28 cellular contexts compared by ENCODE assay signal in genomic region chr11:117902001-117902855, GRCh38. TPM values are rescaled to one million over a fixed set of nuclear protein-coding genes. Genes with fewer than 3 reads are reported as not detected.
DNase-seq lines count a peak whose midpoint lies in the region; ATAC-seq, FAIRE-seq and TF ChIP-seq lines count a peak whose summit lies in the region.
"Had no signal": no experiment of that assay in that cellular context is flagged by ENCODE, and none has a peak within 500 bp of the region (broad histone marks: within the 10 kb centered on the region; RNA-seq: fewer than 3 reads in every experiment).

No MANE protein-coding gene starts in this region.

- CTCF ChIA-PET in Calu3 (lab: Charles Lee), result no interaction called here

- no peak overlapping the region for H3K23ac ChIP-seq in mesendoderm (ENCODE audit: low read length)

- peak; percentile 11 for DNase-seq in activated T-cell treated with anti-CD3 and anti-CD28 coated beads, Interleukin-2, amount 50 U/mL, for 24 hours
- DNase-seq in activated T-cell treated with anti-CD3 and anti-CD28 coated beads, Interleukin-2, amount 50 U/mL, for 4 hours, result no peak
- DNase-seq in RWPE2 (ENCODE audit: low spot score), result peak; percentile 15
- peak; percentile 64 for DNase-seq in mesenteric fat pad (ENCODE audit: low spot score)
- peak; percentile 58 for DNase-seq in posterior vena cava (ENCODE audit: low spot score)
- DNase-seq in Calu3, result no peak
- DNase-seq in GM19239 (ENCODE audit: insufficient read length, low spot score), result no peak
- DNase-seq in mesendoderm, result no peak
- DNase-seq: 8988T; ACHN; CD4-positive, CD25-positive, alpha-beta regulatory T cell; GM23248; H7; Karpas-422; NCI-H1105 treated with DMSO at 0.1 percent for 48 hours; NCI-H146; NCI-H1930; NCI-H2107; NCI-H446; NCI-H524 treated with DMSO at 0.1 percent for 48 hours; NCI-H774 had no signal

- H3K9me3 ChIP-seq in RWPE2 (ENCODE audit: severe bottlenecking), result no peaks in the 10 kb centered on the region

- no peak overlapping the region for H3K4me3 Mint-ChIP-seq in activated T-cell treated with anti-CD3 and anti-CD28 coated beads, Interleukin-2, amount 50 U/mL, for 24 hours
- H3K4me3 Mint-ChIP-seq in activated T-cell treated with anti-CD3 and anti-CD28 coated beads, Interleukin-2, amount 50 U/mL, for 4 hours, result no peak overlapping the region
- H3K4me3 Mint-ChIP-seq in Calu3 (ENCODE audit: low read depth, unreplicated experiment), result no peak overlapping the region
- H3K4me3 Mint-ChIP-seq: CD4-positive, CD25-positive, alpha-beta regulatory T cell had no signal

- WGBS in mesendoderm (ENCODE audit: extremely low coverage, insufficient coverage, low lambda C conversion rate), result no CpG with 5 or more reads among the region's 13 CpGs

- intact Hi-C loops in posterior vena cava (cut with DNase I), result loop anchor here in 1 of 2 donors (5.0 kb wide), 1 partner anchor 60 kb away; no protein-coding TSS in a partner anchor
- intact Hi-C loops in Calu3 (cut with micrococcal nuclease; ENCODE audit: unreplicated experiment), result no loop called here

- no peaks in the 10 kb centered on the region for H3K27me3 Mint-ChIP-seq in activated T-cell treated with anti-CD3 and anti-CD28 coated beads, Interleukin-2, amount 50 U/mL, for 24 hours
- peaks cover 2% of the 10 kb centered on the region for H3K27me3 Mint-ChIP-seq in activated T-cell treated with anti-CD3 and anti-CD28 coated beads, Interleukin-2, amount 50 U/mL, for 4 hours (ENCODE audit: low read depth)
- H3K27me3 Mint-ChIP-seq in Calu3 (ENCODE audit: unreplicated experiment), result peaks cover 27% of the 10 kb centered on the region

- H3K4me1 ChIP-seq in RWPE2 (ENCODE audit: insufficient read depth, poor library complexity, severe bottlenecking) (peaks cover 3% of the 10 kb centered on the region), mesendoderm (ENCODE audit: control insufficient read depth, low read depth, low read length) (no peaks in the 10 kb centered on the region)

- H3K79me2 ChIP-seq in mesendoderm (ENCODE audit: control insufficient read depth, insufficient read depth, low read length), result no peaks in the 10 kb centered on the region

- H2BK120ac ChIP-seq in mesendoderm (ENCODE audit: low read depth, low read length), result no peak overlapping the region

- H3K4me2 ChIP-seq in mesendoderm (ENCODE audit: low read length), result no peak overlapping the region

- H3K27me3 ChIP-seq in RWPE2 (ENCODE audit: insufficient read depth, poor library complexity, severe bottlenecking) (no peaks in the 10 kb centered on the region), mesendoderm (ENCODE audit: insufficient read depth, low read length, poor library complexity) (no peaks in the 10 kb centered on the region)

- no peak for FAIRE-seq in GM19239 (lab: Jason Lieb, UNC)
- FAIRE-seq: D721Med, HepG2, RCC 7860 had no signal

- TF ChIP-seq CTCF in RWPE2 (IDR thresholded peaks at IDR 0.05; ENCODE audit: poor library complexity, severe bottlenecking) (no peak), Calu3 (IDR thresholded peaks at IDR 0.05; ENCODE audit: unreplicated experiment) (no peak)

- H4K5ac ChIP-seq in mesendoderm (ENCODE audit: low read length), result no peak overlapping the region

- no peak overlapping the region for H2BK15ac ChIP-seq in mesendoderm (replicated peaks; ENCODE audit: low read depth)

- H3K56ac ChIP-seq in mesendoderm (ENCODE audit: low read length), result no peak overlapping the region

- H3K4me3 ChIP-seq in RWPE2 (ENCODE audit: severe bottlenecking) (no peak overlapping the region), mesendoderm (ENCODE audit: low read length) (no peak overlapping the region)
- H3K4me3 ChIP-seq: GM23248 had no signal

- H2BK5ac ChIP-seq in mesendoderm (ENCODE audit: low read length), result no peak overlapping the region

- no peak overlapping the region for H3K9ac ChIP-seq in mesendoderm (ENCODE audit: low read length)
- H3K9ac ChIP-seq: GM23248 had no signal

- no peaks in the 10 kb centered on the region for H3K36me3 Mint-ChIP-seq in activated T-cell treated with anti-CD3 and anti-CD28 coated beads, Interleukin-2, amount 50 U/mL, for 24 hours (ENCODE audit: low read depth)
- H3K36me3 Mint-ChIP-seq in activated T-cell treated with anti-CD3 and anti-CD28 coated beads, Interleukin-2, amount 50 U/mL, for 4 hours (ENCODE audit: insufficient read depth), result no peaks in the 10 kb centered on the region
- peaks cover under 1% of the 10 kb centered on the region for H3K36me3 Mint-ChIP-seq in Calu3 (ENCODE audit: insufficient read depth, unreplicated experiment)
- H3K36me3 Mint-ChIP-seq: CD4-positive, CD25-positive, alpha-beta regulatory T cell had no signal

- no peak overlapping the region for H3K4ac ChIP-seq in mesendoderm (ENCODE audit: low read depth, low read length)

- H4K8ac ChIP-seq in mesendoderm (ENCODE audit: low read depth, low read length), result no peak overlapping the region

- no peaks in the 10 kb centered on the region for H3K79me1 ChIP-seq in mesendoderm (ENCODE audit: low read length)

- no peak overlapping the region for H3K18ac ChIP-seq in mesendoderm (ENCODE audit: low read length)

- no TSS peak for BruUV-seq in Calu3 (replicated peaks; lab: Mats Ljungman, UMichigan)

- H3K4me1 Mint-ChIP-seq in activated T-cell treated with anti-CD3 and anti-CD28 coated beads, Interleukin-2, amount 50 U/mL, for 24 hours (ENCODE audit: low read depth), result peaks cover 3% of the 10 kb centered on the region
- peaks cover 2% of the 10 kb centered on the region for H3K4me1 Mint-ChIP-seq in activated T-cell treated with anti-CD3 and anti-CD28 coated beads, Interleukin-2, amount 50 U/mL, for 4 hours (ENCODE audit: low read depth)
- no peaks in the 10 kb centered on the region for H3K4me1 Mint-ChIP-seq in Calu3 (ENCODE audit: low read depth, unreplicated experiment)

- H2AK5ac ChIP-seq in mesendoderm (ENCODE audit: low read length), result no peak overlapping the region

- no peaks in the 10 kb centered on the region for H3K9me3 Mint-ChIP-seq in activated T-cell treated with anti-CD3 and anti-CD28 coated beads, Interleukin-2, amount 50 U/mL, for 24 hours
- no peaks in the 10 kb centered on the region for H3K9me3 Mint-ChIP-seq in activated T-cell treated with anti-CD3 and anti-CD28 coated beads, Interleukin-2, amount 50 U/mL, for 4 hours
- no peaks in the 10 kb centered on the region for H3K9me3 Mint-ChIP-seq in Calu3 (ENCODE audit: low read depth, unreplicated experiment)

- no peak overlapping the region for H3K27ac ChIP-seq in RWPE2 (ENCODE audit: poor library complexity, severe bottlenecking)
- H3K27ac ChIP-seq in mesendoderm (ENCODE audit: low read depth, low read length), result no peak overlapping the region
- H3K27ac ChIP-seq: GM23248 had no signal

- no peak overlapping the region for H3K27ac Mint-ChIP-seq in activated T-cell treated with anti-CD3 and anti-CD28 coated beads, Interleukin-2, amount 50 U/mL, for 24 hours
- no peak overlapping the region for H3K27ac Mint-ChIP-seq in Calu3 (ENCODE audit: unreplicated experiment)

- H3K36me3 ChIP-seq in RWPE2 (ENCODE audit: low read depth), result no peaks in the 10 kb centered on the region
- no peaks in the 10 kb centered on the region for H3K36me3 ChIP-seq in mesendoderm (ENCODE audit: control insufficient read depth, insufficient read depth, low read length)

- no peak for ATAC-seq in activated T-cell treated with anti-CD3 and anti-CD28 coated beads, Interleukin-2, amount 50 U/mL, for 4 hours
- no peak for ATAC-seq in RWPE2 (ENCODE audit: low read depth)
- ATAC-seq: HepG2 had no signal

RNA-seq across cellular contexts. Expression of gene FXYD6, which starts 25.8 kb away (rescaled TPM):
- under 1 TPM in 2 of 3 donors, not detected in 1; 0.16 to 0.38 TPM for total RNA-seq in activated T-cell treated with anti-CD3 and anti-CD28 coated beads, Interleukin-2, amount 50 U/mL, for 4 hours
- total RNA-seq in mesenteric fat pad (21.5 TPM), posterior vena cava (100 to 1,000 TPM in 1 of 2 donors, 10 to 100 TPM in 1; 62.8 to 107 TPM), Calu3 (2022) (0.61 and 0.78 TPM in 2 replicates)
- 14.1 TPM for polyA plus RNA-seq in mesendoderm (2013, experiment 1 of 2)
- polyA plus RNA-seq in mesendoderm (2013, experiment 2 of 2), result 14.4 TPM
- total RNA-seq: CD4-positive, CD25-positive, alpha-beta regulatory T cell; G401; GM23248; HepG2 had no signal
- polyA plus RNA-seq: BJ; CD4-positive, CD25-positive, alpha-beta regulatory T cell; GM23248; HepG2 had no signal

RNA-seq across cellular contexts. Expression of gene TMPRSS13, which starts 27.0 kb away (rescaled TPM):
- total RNA-seq in activated T-cell treated with anti-CD3 and anti-CD28 coated beads, Interleukin-2, amount 50 U/mL, for 4 hours, result under 1 TPM; 0.26 to 0.38 (median 0.38) TPM
- total RNA-seq in mesenteric fat pad (0.39 TPM), posterior vena cava (under 1 TPM; 0.24 to 0.37 TPM), Calu3 (2022) (1.4 and 2.3 TPM in 2 replicates)
- polyA plus RNA-seq in mesendoderm (2013, experiment 1 of 2), result 1.6 TPM
- polyA plus RNA-seq in mesendoderm (2013, experiment 2 of 2), result 1.4 TPM
- total RNA-seq: G401, GM23248, HepG2, HT1080, M059J had no signal
- polyA plus RNA-seq: BJ, GM23248, HepG2 had no signal

Comparison
In these comparisons a context has a peak if more than half of its experiments do, and no peak if none do; other contexts are left out.
1. DNase-seq: peak in activated T-cell treated with anti-CD3 and anti-CD28 coated beads, Interleukin-2, amount 50 U/mL, for 24 hours (single experiment), RWPE2 (single experiment), mesenteric fat pad (single experiment) and posterior vena cava (single experiment); none in activated T-cell treated with anti-CD3 and anti-CD28 coated beads, Interleukin-2, amount 50 U/mL, for 4 hours (single experiment), Calu3 (single experiment), GM19239 (single experiment) and mesendoderm (single experiment).
2. RNA of gene FXYD6, which starts 25.8 kb away (total RNA-seq): 62.8 to 107 TPM in posterior vena cava and 21.5 TPM in mesenteric fat pad (single experiment); 0.61 to 0.78 TPM in Calu3 and 0.16 to 0.38 TPM in activated T-cell treated with anti-CD3 and anti-CD28 coated beads, Interleukin-2, amount 50 U/mL, for 4 hours; every median in the first group is over 10 times any median in the second.